In genomic region chr11:65183201-65183891, GRCh38 we compare ENCODE assay signal across 8 cellular contexts. TPM values are rescaled to one million over a fixed set of nuclear protein-coding genes. Genes with fewer than 3 reads are reported as not detected.
DNase-seq lines count a peak whose midpoint lies in the region; ATAC-seq lines count a peak whose summit lies in the region.

No MANE protein-coding gene starts in this region.

- peaks cover 32% of the 10 kb centered on the region for H3K4me1 ChIP-seq in iPS-20b (ENCODE audit: insufficient read depth, low read length)

- peaks cover 25% of the 10 kb centered on the region for H3K36me3 ChIP-seq in iPS-20b (ENCODE audit: insufficient read depth, low read depth, low read length)

- DNase-seq in T-helper 1 cell: no peak
- DNase-seq in activated T-helper 1 cell treated with anti-CD3 and anti-CD28 coated beads, Interleukin-12 subunit alpha, Interleukin-12 subunit beta, Interleukin-2, Interleukin-4 antibody, amounts not matched to agents 30 ng/mL and 10 ng/mL and 1 ng/mL, durations not matched to agents 14 hours and 24 hours and 36 hours (ENCODE audit: low spot score): no peak
- DNase-seq in stimulated activated naive CD8-positive, alpha-beta T cell treated with anti-CD3 and anti-CD28 coated beads, Interleukin-15, amount 100 ng/mL, for 72 hours: no peak
- DNase-seq in activated CD4-positive, CD25-positive, alpha-beta regulatory T cell treated with anti-CD3 and anti-CD28 coated beads, Interleukin-2, amount 50 U/mL, for 72 hours: no peak

- peaks cover 13% of the 10 kb centered on the region for H3K27me3 Mint-ChIP-seq in T-helper 1 cell treated with Interleukin-12 subunit alpha and Interleukin-12 subunit beta and Interleukin-4 antibody, amounts not matched to agents 30 μg/mL and 1 μg/mL, for 36 hours (ENCODE audit: low read depth)
- peaks cover 17% of the 10 kb centered on the region for H3K27me3 Mint-ChIP-seq in activated T-helper 1 cell treated with anti-CD3 and anti-CD28 coated beads, Interleukin-12 subunit alpha, Interleukin-12 subunit beta, Interleukin-2, Interleukin-4 antibody, amounts not matched to agents 30 ng/mL and 10 ng/mL and 1 ng/mL, durations not matched to agents 14 hours and 24 hours and 36 hours (ENCODE audit: insufficient read depth)
- no peaks in the 10 kb centered on the region for H3K27me3 Mint-ChIP-seq in stimulated activated naive CD8-positive, alpha-beta T cell treated with anti-CD3 and anti-CD28 coated beads, Interleukin-15, amount 100 ng/mL, for 72 hours

- H3K9me3 Mint-ChIP-seq in T-helper 1 cell treated with Interleukin-12 subunit alpha and Interleukin-12 subunit beta and Interleukin-4 antibody, amounts not matched to agents 30 μg/mL and 1 μg/mL, for 36 hours: no peaks in the 10 kb centered on the region
- no peaks in the 10 kb centered on the region for H3K9me3 Mint-ChIP-seq in activated T-helper 1 cell treated with anti-CD3 and anti-CD28 coated beads, Interleukin-12 subunit alpha, Interleukin-12 subunit beta, Interleukin-2, Interleukin-4 antibody, amounts not matched to agents 30 ng/mL and 10 ng/mL and 1 ng/mL, durations not matched to agents 14 hours and 24 hours and 36 hours
- no peaks in the 10 kb centered on the region for H3K9me3 Mint-ChIP-seq in stimulated activated naive CD8-positive, alpha-beta T cell treated with anti-CD3 and anti-CD28 coated beads, Interleukin-15, amount 100 ng/mL, for 72 hours

- no peaks in the 10 kb centered on the region for H3K27me3 ChIP-seq in iPS-20b (ENCODE audit: insufficient read depth, low read length)

- H3K36me3 Mint-ChIP-seq in T-helper 1 cell treated with Interleukin-12 subunit alpha and Interleukin-12 subunit beta and Interleukin-4 antibody, amounts not matched to agents 30 μg/mL and 1 μg/mL, for 36 hours (ENCODE audit: low read depth): peaks cover 22% of the 10 kb centered on the region
- H3K36me3 Mint-ChIP-seq in activated T-helper 1 cell treated with anti-CD3 and anti-CD28 coated beads, Interleukin-12 subunit alpha, Interleukin-12 subunit beta, Interleukin-2, Interleukin-4 antibody, amounts not matched to agents 30 ng/mL and 10 ng/mL and 1 ng/mL, durations not matched to agents 14 hours and 24 hours and 36 hours (ENCODE audit: low read depth): peaks cover 10% of the 10 kb centered on the region

- peak overlapping the region; percentile 89; the same call in 1 of the 2 replicates for H3K9ac ChIP-seq in iPS-20b (ENCODE audit: low read depth, low read length)

- intact Hi-C loops in activated T-helper 1 cell treated with anti-CD3 and anti-CD28 coated beads, Interleukin-12 subunit alpha, Interleukin-12 subunit beta, Interleukin-2, Interleukin-4 antibody, amounts not matched to agents 30 ng/mL and 10 ng/mL and 1 ng/mL, durations not matched to agents 14 hours and 24 hours and 36 hours (cut with micrococcal nuclease): no loop called here

- H3K27ac Mint-ChIP-seq in T-helper 1 cell treated with Interleukin-12 subunit alpha and Interleukin-12 subunit beta and Interleukin-4 antibody, amounts not matched to agents 30 μg/mL and 1 μg/mL, for 36 hours: peak overlapping the region; percentile 9
- H3K27ac Mint-ChIP-seq in activated T-helper 1 cell treated with anti-CD3 and anti-CD28 coated beads, Interleukin-12 subunit alpha, Interleukin-12 subunit beta, Interleukin-2, Interleukin-4 antibody, amounts not matched to agents 30 ng/mL and 10 ng/mL and 1 ng/mL, durations not matched to agents 14 hours and 24 hours and 36 hours: no peak overlapping the region
- peak overlapping the region in 1 of 2 donors; percentile 19 for H3K27ac Mint-ChIP-seq in stimulated activated naive CD8-positive, alpha-beta T cell treated with anti-CD3 and anti-CD28 coated beads, Interleukin-15, amount 100 ng/mL, for 72 hours

- H3K27ac ChIP-seq in iPS-20b (ENCODE audit: low read length): no peak overlapping the region

- peaks cover 17% of the 10 kb centered on the region for H3K4me1 Mint-ChIP-seq in T-helper 1 cell treated with Interleukin-12 subunit alpha and Interleukin-12 subunit beta and Interleukin-4 antibody, amounts not matched to agents 30 μg/mL and 1 μg/mL, for 36 hours (ENCODE audit: low read depth)
- H3K4me1 Mint-ChIP-seq in activated T-helper 1 cell treated with anti-CD3 and anti-CD28 coated beads, Interleukin-12 subunit alpha, Interleukin-12 subunit beta, Interleukin-2, Interleukin-4 antibody, amounts not matched to agents 30 ng/mL and 10 ng/mL and 1 ng/mL, durations not matched to agents 14 hours and 24 hours and 36 hours (ENCODE audit: low read depth): peaks cover 5% of the 10 kb centered on the region
- H3K4me1 Mint-ChIP-seq in stimulated activated naive CD8-positive, alpha-beta T cell treated with anti-CD3 and anti-CD28 coated beads, Interleukin-15, amount 100 ng/mL, for 72 hours: peaks cover 18% of the 10 kb centered on the region

- H3K9me3 ChIP-seq in iPS-20b (ENCODE audit: insufficient read depth, low read depth, low read length): no peaks in the 10 kb centered on the region

- H3K4me3 ChIP-seq in iPS-20b (ENCODE audit: low read length): peak overlapping the region; percentile 93

- no peak for ATAC-seq in stimulated activated naive CD8-positive, alpha-beta T cell treated with anti-CD3 and anti-CD28 coated beads, Interleukin-15, amount 100 ng/mL, for 72 hours
- ATAC-seq in GM19397 (IDR thresholded peaks at IDR 0.05; ENCODE audit: unreplicated experiment): no peak
- ATAC-seq in GM18517 (IDR thresholded peaks at IDR 0.05; ENCODE audit: unreplicated experiment): no peak

- H3K4me3 Mint-ChIP-seq in T-helper 1 cell treated with Interleukin-12 subunit alpha and Interleukin-12 subunit beta and Interleukin-4 antibody, amounts not matched to agents 30 μg/mL and 1 μg/mL, for 36 hours: peak overlapping the region; percentile 60
- peak overlapping the region; percentile 96 for H3K4me3 Mint-ChIP-seq in activated T-helper 1 cell treated with anti-CD3 and anti-CD28 coated beads, Interleukin-12 subunit alpha, Interleukin-12 subunit beta, Interleukin-2, Interleukin-4 antibody, amounts not matched to agents 30 ng/mL and 10 ng/mL and 1 ng/mL, durations not matched to agents 14 hours and 24 hours and 36 hours
- H3K4me3 Mint-ChIP-seq in stimulated activated naive CD8-positive, alpha-beta T cell treated with anti-CD3 and anti-CD28 coated beads, Interleukin-15, amount 100 ng/mL, for 72 hours: peak overlapping the region; percentile 98 to 99

RNA-seq across cellular contexts. Expression of gene CAPN1, which starts 1.6 kb away (rescaled TPM):
- 85.9 and 93.5 TPM in 2 replicates for total RNA-seq in activated T-helper 1 cell treated with anti-CD3 and anti-CD28 coated beads, Interleukin-12 subunit alpha, Interleukin-12 subunit beta, Interleukin-2, Interleukin-4 antibody, amounts not matched to agents 30 ng/mL and 10 ng/mL and 1 ng/mL, durations not matched to agents 14 hours and 24 hours and 36 hours

RNA-seq across cellular contexts. Expression of gene SPDYC, which starts 13.3 kb away (rescaled TPM):
- total RNA-seq in activated T-helper 1 cell treated with anti-CD3 and anti-CD28 coated beads, Interleukin-12 subunit alpha, Interleukin-12 subunit beta, Interleukin-2, Interleukin-4 antibody, amounts not matched to agents 30 ng/mL and 10 ng/mL and 1 ng/mL, durations not matched to agents 14 hours and 24 hours and 36 hours: not detected in 2 replicates

RNA-seq across cellular contexts. Expression of gene SYVN1, which starts 49.0 kb away (rescaled TPM):
- total RNA-seq in activated T-helper 1 cell treated with anti-CD3 and anti-CD28 coated beads, Interleukin-12 subunit alpha, Interleukin-12 subunit beta, Interleukin-2, Interleukin-4 antibody, amounts not matched to agents 30 ng/mL and 10 ng/mL and 1 ng/mL, durations not matched to agents 14 hours and 24 hours and 36 hours: 42.3 and 45.8 TPM in 2 replicates
